In the genomic region with DNA sequence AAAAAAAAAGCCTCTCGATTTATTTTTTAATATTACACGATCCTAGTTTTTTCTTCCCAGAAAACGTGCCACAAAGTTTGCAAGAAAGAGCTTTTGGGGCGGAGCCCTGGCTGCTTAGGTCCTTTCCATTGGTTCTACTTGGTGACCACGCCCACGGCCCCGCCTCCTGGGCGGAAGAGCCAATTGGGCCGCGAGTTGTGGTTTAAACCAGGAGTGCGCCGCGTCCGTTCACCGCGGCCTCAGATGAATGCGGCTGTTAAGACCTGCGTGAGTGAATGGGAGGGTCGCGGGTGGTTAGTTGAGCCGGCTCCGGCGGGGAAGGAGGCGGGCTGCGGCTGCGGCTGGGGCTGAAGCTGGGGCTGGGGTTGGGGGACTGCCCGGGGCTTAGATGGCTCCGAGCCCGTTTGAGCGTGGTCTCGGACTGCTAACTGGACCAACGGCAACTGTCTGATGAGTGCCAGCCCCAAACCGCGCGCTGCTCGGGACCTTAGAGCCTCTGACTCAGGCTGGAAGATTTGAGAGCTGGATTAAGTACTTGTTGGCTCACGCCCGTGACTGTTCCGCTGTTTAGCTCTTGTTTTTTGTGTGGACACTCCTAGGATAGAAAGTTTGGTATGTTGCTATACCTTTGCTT, we compare ENCODE assay signal across 1 cellular context.
TF ChIP-seq lines count a peak whose summit lies in the region.

A gene (plus strand): TSS at position 231 of the 634 bp plus-strand sequence. CDS start 458 bp downstream, outside the sequence.

TF ChIP-seq in HepG2, 621 proteins besides CTCF, POLR2A, EP300 and RAD21 (continued from another document and continues in another):
- TF ChIP-seq, protein P1, sequence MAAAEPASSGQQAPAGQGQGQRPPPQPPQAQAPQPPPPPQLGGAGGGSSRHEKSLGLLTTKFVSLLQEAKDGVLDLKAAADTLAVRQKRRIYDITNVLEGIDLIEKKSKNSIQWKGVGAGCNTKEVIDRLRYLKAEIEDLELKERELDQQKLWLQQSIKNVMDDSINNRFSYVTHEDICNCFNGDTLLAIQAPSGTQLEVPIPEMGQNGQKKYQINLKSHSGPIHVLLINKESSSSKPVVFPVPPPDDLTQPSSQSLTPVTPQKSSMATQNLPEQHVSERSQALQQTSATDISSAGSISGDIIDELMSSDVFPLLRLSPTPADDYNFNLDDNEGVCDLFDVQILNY (CRISPR knock-in tag; conservative IDR thresholded peaks at IDR 0.05): peak; percentile 69; the same call in 1 of the 2 replicates
- no peak for TF ChIP-seq RNF2 (conservative IDR thresholded peaks at IDR 0.05; ENCODE audit: low read depth)
- TF ChIP-seq, protein P2, sequence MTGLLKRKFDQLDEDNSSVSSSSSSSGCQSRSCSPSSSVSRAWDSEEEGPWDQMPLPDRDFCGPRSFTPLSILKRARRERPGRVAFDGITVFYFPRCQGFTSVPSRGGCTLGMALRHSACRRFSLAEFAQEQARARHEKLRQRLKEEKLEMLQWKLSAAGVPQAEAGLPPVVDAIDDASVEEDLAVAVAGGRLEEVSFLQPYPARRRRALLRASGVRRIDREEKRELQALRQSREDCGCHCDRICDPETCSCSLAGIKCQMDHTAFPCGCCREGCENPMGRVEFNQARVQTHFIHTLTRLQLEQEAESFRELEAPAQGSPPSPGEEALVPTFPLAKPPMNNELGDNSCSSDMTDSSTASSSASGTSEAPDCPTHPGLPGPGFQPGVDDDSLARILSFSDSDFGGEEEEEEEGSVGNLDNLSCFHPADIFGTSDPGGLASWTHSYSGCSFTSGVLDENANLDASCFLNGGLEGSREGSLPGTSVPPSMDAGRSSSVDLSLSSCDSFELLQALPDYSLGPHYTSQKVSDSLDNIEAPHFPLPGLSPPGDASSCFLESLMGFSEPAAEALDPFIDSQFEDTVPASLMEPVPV (CRISPR knock-in tag; IDR thresholded peaks at IDR 0.05): no peak
- TF ChIP-seq RFX1 (IDR thresholded peaks at IDR 0.05): no peak
- TF ChIP-seq, protein P3, sequence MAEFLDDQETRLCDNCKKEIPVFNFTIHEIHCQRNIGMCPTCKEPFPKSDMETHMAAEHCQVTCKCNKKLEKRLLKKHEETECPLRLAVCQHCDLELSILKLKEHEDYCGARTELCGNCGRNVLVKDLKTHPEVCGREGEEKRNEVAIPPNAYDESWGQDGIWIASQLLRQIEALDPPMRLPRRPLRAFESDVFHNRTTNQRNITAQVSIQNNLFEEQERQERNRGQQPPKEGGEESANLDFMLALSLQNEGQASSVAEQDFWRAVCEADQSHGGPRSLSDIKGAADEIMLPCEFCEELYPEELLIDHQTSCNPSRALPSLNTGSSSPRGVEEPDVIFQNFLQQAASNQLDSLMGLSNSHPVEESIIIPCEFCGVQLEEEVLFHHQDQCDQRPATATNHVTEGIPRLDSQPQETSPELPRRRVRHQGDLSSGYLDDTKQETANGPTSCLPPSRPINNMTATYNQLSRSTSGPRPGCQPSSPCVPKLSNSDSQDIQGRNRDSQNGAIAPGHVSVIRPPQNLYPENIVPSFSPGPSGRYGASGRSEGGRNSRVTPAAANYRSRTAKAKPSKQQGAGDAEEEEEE (CRISPR knock-in tag; IDR thresholded peaks at IDR 0.05; ENCODE audit: borderline replicate concordance): no peak
- TF ChIP-seq FOXA3 (CRISPR knock-in tag; IDR thresholded peaks at IDR 0.05): no peak
- no peak for TF ChIP-seq IRF2 (CRISPR knock-in tag; IDR thresholded peaks at IDR 0.05)
- TF ChIP-seq ZNF430 (CRISPR knock-in tag; IDR thresholded peaks at IDR 0.05): no peak
- no peak for TF ChIP-seq FOXA1 (IDR thresholded peaks at IDR 0.05)
- no peak for TF ChIP-seq FOXA1 (CRISPR knock-in tag; IDR thresholded peaks at IDR 0.05)
- TF ChIP-seq KDM1A (CRISPR knock-in tag; IDR thresholded peaks at IDR 0.05): no peak
- no peak for TF ChIP-seq BRCA1 (CRISPR knock-in tag; IDR thresholded peaks at IDR 0.05)
- TF ChIP-seq TCF7L2 (IDR thresholded peaks at IDR 0.05; ENCODE audit: low read depth, low read length): no peak
- TF ChIP-seq, protein P4, sequence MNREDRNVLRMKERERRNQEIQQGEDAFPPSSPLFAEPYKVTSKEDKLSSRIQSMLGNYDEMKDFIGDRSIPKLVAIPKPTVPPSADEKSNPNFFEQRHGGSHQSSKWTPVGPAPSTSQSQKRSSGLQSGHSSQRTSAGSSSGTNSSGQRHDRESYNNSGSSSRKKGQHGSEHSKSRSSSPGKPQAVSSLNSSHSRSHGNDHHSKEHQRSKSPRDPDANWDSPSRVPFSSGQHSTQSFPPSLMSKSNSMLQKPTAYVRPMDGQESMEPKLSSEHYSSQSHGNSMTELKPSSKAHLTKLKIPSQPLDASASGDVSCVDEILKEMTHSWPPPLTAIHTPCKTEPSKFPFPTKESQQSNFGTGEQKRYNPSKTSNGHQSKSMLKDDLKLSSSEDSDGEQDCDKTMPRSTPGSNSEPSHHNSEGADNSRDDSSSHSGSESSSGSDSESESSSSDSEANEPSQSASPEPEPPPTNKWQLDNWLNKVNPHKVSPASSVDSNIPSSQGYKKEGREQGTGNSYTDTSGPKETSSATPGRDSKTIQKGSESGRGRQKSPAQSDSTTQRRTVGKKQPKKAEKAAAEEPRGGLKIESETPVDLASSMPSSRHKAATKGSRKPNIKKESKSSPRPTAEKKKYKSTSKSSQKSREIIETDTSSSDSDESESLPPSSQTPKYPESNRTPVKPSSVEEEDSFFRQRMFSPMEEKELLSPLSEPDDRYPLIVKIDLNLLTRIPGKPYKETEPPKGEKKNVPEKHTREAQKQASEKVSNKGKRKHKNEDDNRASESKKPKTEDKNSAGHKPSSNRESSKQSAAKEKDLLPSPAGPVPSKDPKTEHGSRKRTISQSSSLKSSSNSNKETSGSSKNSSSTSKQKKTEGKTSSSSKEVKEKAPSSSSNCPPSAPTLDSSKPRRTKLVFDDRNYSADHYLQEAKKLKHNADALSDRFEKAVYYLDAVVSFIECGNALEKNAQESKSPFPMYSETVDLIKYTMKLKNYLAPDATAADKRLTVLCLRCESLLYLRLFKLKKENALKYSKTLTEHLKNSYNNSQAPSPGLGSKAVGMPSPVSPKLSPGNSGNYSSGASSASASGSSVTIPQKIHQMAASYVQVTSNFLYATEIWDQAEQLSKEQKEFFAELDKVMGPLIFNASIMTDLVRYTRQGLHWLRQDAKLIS (CRISPR knock-in tag; IDR thresholded peaks at IDR 0.05): no peak
- TF ChIP-seq, protein P5, sequence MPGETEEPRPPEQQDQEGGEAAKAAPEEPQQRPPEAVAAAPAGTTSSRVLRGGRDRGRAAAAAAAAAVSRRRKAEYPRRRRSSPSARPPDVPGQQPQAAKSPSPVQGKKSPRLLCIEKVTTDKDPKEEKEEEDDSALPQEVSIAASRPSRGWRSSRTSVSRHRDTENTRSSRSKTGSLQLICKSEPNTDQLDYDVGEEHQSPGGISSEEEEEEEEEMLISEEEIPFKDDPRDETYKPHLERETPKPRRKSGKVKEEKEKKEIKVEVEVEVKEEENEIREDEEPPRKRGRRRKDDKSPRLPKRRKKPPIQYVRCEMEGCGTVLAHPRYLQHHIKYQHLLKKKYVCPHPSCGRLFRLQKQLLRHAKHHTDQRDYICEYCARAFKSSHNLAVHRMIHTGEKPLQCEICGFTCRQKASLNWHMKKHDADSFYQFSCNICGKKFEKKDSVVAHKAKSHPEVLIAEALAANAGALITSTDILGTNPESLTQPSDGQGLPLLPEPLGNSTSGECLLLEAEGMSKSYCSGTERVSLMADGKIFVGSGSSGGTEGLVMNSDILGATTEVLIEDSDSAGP (CRISPR knock-in tag; IDR thresholded peaks at IDR 0.05; ENCODE audit: borderline replicate concordance): no peak
- no peak for TF ChIP-seq ZNF367 (CRISPR knock-in tag; IDR thresholded peaks at IDR 0.05; ENCODE audit: borderline replicate concordance)
- TF ChIP-seq, protein P6, sequence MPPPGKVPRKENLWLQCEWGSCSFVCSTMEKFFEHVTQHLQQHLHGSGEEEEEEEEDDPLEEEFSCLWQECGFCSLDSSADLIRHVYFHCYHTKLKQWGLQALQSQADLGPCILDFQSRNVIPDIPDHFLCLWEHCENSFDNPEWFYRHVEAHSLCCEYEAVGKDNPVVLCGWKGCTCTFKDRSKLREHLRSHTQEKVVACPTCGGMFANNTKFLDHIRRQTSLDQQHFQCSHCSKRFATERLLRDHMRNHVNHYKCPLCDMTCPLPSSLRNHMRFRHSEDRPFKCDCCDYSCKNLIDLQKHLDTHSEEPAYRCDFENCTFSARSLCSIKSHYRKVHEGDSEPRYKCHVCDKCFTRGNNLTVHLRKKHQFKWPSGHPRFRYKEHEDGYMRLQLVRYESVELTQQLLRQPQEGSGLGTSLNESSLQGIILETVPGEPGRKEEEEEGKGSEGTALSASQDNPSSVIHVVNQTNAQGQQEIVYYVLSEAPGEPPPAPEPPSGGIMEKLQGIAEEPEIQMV (CRISPR knock-in tag; IDR thresholded peaks at IDR 0.05; ENCODE audit: low read depth): no peak
- TF ChIP-seq SKI (IDR thresholded peaks at IDR 0.05; ENCODE audit: partially characterized antibody): no peak
- no peak for TF ChIP-seq ZMYM2 (CRISPR knock-in tag; IDR thresholded peaks at IDR 0.05)
- TF ChIP-seq, protein P7, sequence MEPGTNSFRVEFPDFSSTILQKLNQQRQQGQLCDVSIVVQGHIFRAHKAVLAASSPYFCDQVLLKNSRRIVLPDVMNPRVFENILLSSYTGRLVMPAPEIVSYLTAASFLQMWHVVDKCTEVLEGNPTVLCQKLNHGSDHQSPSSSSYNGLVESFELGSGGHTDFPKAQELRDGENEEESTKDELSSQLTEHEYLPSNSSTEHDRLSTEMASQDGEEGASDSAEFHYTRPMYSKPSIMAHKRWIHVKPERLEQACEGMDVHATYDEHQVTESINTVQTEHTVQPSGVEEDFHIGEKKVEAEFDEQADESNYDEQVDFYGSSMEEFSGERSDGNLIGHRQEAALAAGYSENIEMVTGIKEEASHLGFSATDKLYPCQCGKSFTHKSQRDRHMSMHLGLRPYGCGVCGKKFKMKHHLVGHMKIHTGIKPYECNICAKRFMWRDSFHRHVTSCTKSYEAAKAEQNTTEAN (CRISPR knock-in tag; conservative IDR thresholded peaks at IDR 0.05): no peak
- TF ChIP-seq NCOA2 (CRISPR knock-in tag; IDR thresholded peaks at IDR 0.05): no peak
- TF ChIP-seq SIN3B (IDR thresholded peaks at IDR 0.05; ENCODE audit: low read length): peak; percentile 63; the same call in 1 of the 2 replicates
- TF ChIP-seq, protein P8, sequence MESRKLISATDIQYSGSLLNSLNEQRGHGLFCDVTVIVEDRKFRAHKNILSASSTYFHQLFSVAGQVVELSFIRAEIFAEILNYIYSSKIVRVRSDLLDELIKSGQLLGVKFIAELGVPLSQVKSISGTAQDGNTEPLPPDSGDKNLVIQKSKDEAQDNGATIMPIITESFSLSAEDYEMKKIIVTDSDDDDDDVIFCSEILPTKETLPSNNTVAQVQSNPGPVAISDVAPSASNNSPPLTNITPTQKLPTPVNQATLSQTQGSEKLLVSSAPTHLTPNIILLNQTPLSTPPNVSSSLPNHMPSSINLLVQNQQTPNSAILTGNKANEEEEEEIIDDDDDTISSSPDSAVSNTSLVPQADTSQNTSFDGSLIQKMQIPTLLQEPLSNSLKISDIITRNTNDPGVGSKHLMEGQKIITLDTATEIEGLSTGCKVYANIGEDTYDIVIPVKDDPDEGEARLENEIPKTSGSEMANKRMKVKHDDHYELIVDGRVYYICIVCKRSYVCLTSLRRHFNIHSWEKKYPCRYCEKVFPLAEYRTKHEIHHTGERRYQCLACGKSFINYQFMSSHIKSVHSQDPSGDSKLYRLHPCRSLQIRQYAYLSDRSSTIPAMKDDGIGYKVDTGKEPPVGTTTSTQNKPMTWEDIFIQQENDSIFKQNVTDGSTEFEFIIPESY (CRISPR knock-in tag; IDR thresholded peaks at IDR 0.05): no peak
- TF ChIP-seq, protein P9, sequence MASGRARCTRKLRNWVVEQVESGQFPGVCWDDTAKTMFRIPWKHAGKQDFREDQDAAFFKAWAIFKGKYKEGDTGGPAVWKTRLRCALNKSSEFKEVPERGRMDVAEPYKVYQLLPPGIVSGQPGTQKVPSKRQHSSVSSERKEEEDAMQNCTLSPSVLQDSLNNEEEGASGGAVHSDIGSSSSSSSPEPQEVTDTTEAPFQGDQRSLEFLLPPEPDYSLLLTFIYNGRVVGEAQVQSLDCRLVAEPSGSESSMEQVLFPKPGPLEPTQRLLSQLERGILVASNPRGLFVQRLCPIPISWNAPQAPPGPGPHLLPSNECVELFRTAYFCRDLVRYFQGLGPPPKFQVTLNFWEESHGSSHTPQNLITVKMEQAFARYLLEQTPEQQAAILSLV (CRISPR knock-in tag; IDR thresholded peaks at IDR 0.05; ENCODE audit: borderline replicate concordance): no peak; the same call in 1 of the 2 replicates
- TF ChIP-seq, protein P10, sequence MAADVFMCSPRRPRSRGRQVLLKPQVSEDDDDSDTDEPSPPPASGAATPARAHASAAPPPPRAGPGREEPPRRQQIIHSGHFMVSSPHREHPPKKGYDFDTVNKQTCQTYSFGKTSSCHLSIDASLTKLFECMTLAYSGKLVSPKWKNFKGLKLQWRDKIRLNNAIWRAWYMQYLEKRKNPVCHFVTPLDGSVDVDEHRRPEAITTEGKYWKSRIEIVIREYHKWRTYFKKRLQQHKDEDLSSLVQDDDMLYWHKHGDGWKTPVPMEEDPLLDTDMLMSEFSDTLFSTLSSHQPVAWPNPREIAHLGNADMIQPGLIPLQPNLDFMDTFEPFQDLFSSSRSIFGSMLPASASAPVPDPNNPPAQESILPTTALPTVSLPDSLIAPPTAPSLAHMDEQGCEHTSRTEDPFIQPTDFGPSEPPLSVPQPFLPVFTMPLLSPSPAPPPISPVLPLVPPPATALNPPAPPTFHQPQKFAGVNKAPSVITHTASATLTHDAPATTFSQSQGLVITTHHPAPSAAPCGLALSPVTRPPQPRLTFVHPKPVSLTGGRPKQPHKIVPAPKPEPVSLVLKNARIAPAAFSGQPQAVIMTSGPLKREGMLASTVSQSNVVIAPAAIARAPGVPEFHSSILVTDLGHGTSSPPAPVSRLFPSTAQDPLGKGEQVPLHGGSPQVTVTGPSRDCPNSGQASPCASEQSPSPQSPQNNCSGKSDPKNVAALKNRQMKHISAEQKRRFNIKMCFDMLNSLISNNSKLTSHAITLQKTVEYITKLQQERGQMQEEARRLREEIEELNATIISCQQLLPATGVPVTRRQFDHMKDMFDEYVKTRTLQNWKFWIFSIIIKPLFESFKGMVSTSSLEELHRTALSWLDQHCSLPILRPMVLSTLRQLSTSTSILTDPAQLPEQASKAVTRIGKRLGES (CRISPR knock-in tag; IDR thresholded peaks at IDR 0.05; ENCODE audit: borderline replicate concordance): no peak
- no peak for TF ChIP-seq CHD4 (IDR thresholded peaks at IDR 0.05; ENCODE audit: borderline replicate concordance, low read length)
- TF ChIP-seq, protein P11, sequence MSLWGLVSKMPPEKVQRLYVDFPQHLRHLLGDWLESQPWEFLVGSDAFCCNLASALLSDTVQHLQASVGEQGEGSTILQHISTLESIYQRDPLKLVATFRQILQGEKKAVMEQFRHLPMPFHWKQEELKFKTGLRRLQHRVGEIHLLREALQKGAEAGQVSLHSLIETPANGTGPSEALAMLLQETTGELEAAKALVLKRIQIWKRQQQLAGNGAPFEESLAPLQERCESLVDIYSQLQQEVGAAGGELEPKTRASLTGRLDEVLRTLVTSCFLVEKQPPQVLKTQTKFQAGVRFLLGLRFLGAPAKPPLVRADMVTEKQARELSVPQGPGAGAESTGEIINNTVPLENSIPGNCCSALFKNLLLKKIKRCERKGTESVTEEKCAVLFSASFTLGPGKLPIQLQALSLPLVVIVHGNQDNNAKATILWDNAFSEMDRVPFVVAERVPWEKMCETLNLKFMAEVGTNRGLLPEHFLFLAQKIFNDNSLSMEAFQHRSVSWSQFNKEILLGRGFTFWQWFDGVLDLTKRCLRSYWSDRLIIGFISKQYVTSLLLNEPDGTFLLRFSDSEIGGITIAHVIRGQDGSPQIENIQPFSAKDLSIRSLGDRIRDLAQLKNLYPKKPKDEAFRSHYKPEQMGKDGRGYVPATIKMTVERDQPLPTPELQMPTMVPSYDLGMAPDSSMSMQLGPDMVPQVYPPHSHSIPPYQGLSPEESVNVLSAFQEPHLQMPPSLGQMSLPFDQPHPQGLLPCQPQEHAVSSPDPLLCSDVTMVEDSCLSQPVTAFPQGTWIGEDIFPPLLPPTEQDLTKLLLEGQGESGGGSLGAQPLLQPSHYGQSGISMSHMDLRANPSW (CRISPR knock-in tag; IDR thresholded peaks at IDR 0.05; ENCODE audit: borderline replicate concordance): no peak
- TF ChIP-seq ZFP1 (CRISPR knock-in tag; IDR thresholded peaks at IDR 0.05): no peak
- no peak for TF ChIP-seq SNRNP70 (IDR thresholded peaks at IDR 0.05; ENCODE audit: low read depth, low read length)
- 0 out of 2 replicates have a peak, but pooled peaks have one; percentile 50 for TF ChIP-seq ZNF878 (CRISPR knock-in tag; IDR thresholded peaks at IDR 0.05)
- TF ChIP-seq ZIK1 (CRISPR knock-in tag; IDR thresholded peaks at IDR 0.05; ENCODE audit: borderline replicate concordance, low read depth): no peak
